1 cellular context compared by ENCODE assay signal in genomic region chr2:135096665-135097446, GRCh38.
A peak's percentile ranks its signal among the peaks of the same experiment; 100 is the strongest.
TF ChIP-seq lines count a peak whose summit lies in the region.

No MANE protein-coding gene starts in this region.

TF ChIP-seq in HepG2, 621 proteins besides CTCF, POLR2A, EP300 and RAD21 (continued from another document):
- TF ChIP-seq CBX2 (IDR thresholded peaks at IDR 0.05; ENCODE audit: low read depth, low read length) (no peak), CBX2 (CRISPR knock-in tag; IDR thresholded peaks at IDR 0.05; ENCODE audit: low read depth) (no peak), ZNF550 (CRISPR knock-in tag; IDR thresholded peaks at IDR 0.05; ENCODE audit: borderline replicate concordance) (no peak), ZFP91 (CRISPR knock-in tag; IDR thresholded peaks at IDR 0.05; ENCODE audit: borderline replicate concordance) (peak; percentile 36; the same call in 1 of the 2 replicates)
